In the genomic region with DNA sequence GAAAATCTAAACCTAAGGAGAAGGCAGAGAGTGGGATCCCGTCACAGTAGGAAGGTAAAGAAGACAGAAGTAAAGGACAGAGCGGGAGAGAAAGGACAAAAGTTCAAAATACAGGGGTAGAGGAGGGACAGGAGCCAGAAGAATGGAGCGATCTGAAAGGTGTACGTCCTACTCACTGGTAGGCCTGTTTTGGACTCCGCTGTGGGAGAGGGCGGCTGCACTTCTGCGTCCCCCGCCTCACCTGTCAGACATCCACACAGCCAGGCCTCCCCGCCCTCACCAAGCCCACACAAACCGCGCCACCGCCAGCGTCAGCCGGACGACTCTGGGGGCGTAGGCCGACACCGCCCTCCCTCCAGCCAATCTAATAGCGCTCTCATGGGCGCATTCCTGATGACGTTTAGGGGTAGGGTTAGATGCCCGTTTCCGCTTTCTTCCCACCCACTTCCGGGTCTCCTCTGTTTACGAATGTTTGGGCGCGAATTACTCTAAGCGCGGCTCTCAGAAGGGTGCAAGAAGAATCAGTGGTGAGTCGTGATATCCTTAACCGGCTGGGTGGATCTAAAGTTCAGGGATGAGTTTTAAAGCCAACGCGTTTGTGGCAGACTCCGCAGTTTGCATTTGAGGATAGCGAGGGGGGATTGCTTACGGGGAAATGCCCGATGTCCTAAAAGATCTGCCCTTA, we compare ENCODE assay signal across 8 cellular contexts. TPM values are rescaled to one million over a fixed set of nuclear protein-coding genes. Genes with fewer than 3 reads are reported as not detected.
DNase-seq lines count a peak whose midpoint lies in the region; ATAC-seq, FAIRE-seq and TF ChIP-seq lines count a peak whose summit lies in the region.

A gene with protein sequence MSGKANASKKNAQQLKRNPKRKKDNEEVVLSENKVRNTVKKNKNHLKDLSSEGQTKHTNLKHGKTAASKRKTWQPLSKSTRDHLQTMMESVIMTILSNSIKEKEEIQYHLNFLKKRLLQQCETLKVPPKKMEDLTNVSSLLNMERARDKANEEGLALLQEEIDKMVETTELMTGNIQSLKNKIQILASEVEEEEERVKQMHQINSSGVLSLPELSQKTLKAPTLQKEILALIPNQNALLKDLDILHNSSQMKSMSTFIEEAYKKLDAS (plus strand): TSS at position 444 of the 685 bp plus-strand sequence. CDS start 6,807 bp downstream, outside the sequence.
TSS of gene MMUT (minus strand) at position 327 of the 685 bp plus-strand sequence. CDS start 3,787 bp downstream, outside the sequence.

- ATAC-seq in GM18498 (IDR thresholded peaks at IDR 0.05; ENCODE audit: unreplicated experiment) (peak; percentile 99), HG02938 (IDR thresholded peaks at IDR 0.05; ENCODE audit: unreplicated experiment) (peak; percentile 97), psoas muscle (peak; percentile 100)

- H3K4me1 ChIP-seq in right atrium auricular region (peaks cover 0 to 25% of the 10 kb centered on the region in 2 donors), psoas muscle (peaks cover 30% of the 10 kb centered on the region)

- H3K36me3 ChIP-seq in right atrium auricular region (no peaks in the 10 kb centered on the region), psoas muscle (ENCODE audit: insufficient read depth in 1 of 2, low read depth in 1 of 2) (peaks cover 0 to 13% of the 10 kb centered on the region in 2 donors)

- no peaks in the 10 kb centered on the region for H3K27me3 ChIP-seq in right atrium auricular region
- H3K27me3 ChIP-seq in psoas muscle (ENCODE audit: insufficient read depth in 3 of 3, low read length in 2 of 3): no peaks in the 10 kb centered on the region

- intact Hi-C loops in psoas muscle (cut with DNase I): no loop called here

- H3K27ac ChIP-seq in angular gyrus (ENCODE audit: low read depth, low read length) (peak within 1 kb of the TSS; percentile 77), right atrium auricular region (peak within 1 kb of the TSS; percentile 77 to 88), psoas muscle (peak within 1 kb of the TSS; percentile 94)

- TF ChIP-seq CTCF in right atrium auricular region (IDR thresholded peaks at IDR 0.05) (no peak), psoas muscle (IDR thresholded peaks at IDR 0.05) (no peak)

- H3K4me3 ChIP-seq in right atrium auricular region (peak within 1 kb of the TSS; percentile 67 to 73), psoas muscle (peak within 1 kb of the TSS; percentile 94)

- WGBS in psoas muscle, 3 donors: 0 to 1% (median 0%) methylated on average over 36 to 37 of the region's 37 CpGs

- H3K9me3 ChIP-seq in right atrium auricular region (no peaks in the 10 kb centered on the region), psoas muscle (no peaks in the 10 kb centered on the region)

- DNase-seq in NCI-H187 (lab: John Stamatoyannopoulos, UW): peak; percentile 50 to 82
- DNase-seq in T-helper 2 cell: peak; percentile 71 to 97 (median 84)
- peak; percentile 97 for DNase-seq in right atrium auricular region (ENCODE audit: low spot score)
- peak; percentile 90 to 95 for DNase-seq in psoas muscle
- DNase-seq in urothelium cell line (ENCODE audit: low spot score): peak; percentile 96

- FAIRE-seq in urothelium cell line (lab: Jason Lieb, UNC): peak; percentile 96

RNA-seq across cellular contexts. Expression of the first gene that starts in this region (rescaled TPM):
- 1 to 10 TPM; 2.9 to 5.3 TPM for total RNA-seq in right atrium auricular region
- 1 to 10 TPM; 1.9 to 3.8 (median 2.1) TPM for total RNA-seq in psoas muscle
- 1 to 10 TPM; 3.5 to 5.5 (median 4.0) TPM for polyA plus RNA-seq in psoas muscle

RNA-seq across cellular contexts. Expression of gene MMUT, which starts in this region (rescaled TPM):
- total RNA-seq in right atrium auricular region: 10 to 100 TPM; 11.9 to 20.1 TPM
- 10 to 100 TPM; 22.1 to 24.5 (median 22.2) TPM for total RNA-seq in psoas muscle
- polyA plus RNA-seq in psoas muscle: 10 to 100 TPM; 13.1 to 20.4 (median 13.7) TPM

Comparison
In these comparisons a context has a peak if more than half of its experiments do, and no peak if none do; other contexts are left out.
1. Peak in every context shown above with its lines: DNase-seq, ATAC-seq, H3K4me3 ChIP-seq and H3K27ac ChIP-seq.